15 cellular contexts compared by ENCODE assay signal in the genomic region with DNA sequence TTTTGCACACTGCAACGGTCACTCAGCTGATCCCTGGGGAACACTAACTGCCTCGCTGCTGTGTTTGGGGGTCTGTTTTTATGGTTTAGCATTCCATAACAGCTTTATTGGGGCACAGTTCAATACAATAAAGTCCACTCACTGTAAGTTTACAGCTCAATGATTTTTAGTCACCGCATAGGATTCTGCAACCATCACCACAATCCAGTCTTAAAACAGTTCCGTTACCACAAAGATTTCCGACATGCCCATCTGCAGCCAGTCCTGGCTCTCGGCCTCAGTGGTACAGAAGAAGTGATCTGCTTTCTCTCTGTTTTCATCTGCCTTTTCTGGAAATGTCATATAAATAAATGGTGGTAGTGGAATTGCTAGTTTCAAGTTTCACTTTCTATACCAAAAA. TPM values are rescaled to one million over a fixed set of nuclear protein-coding genes. Genes with fewer than 3 reads are reported as not detected.
DNase-seq lines count a peak whose midpoint lies in the region; ATAC-seq and TF ChIP-seq lines count a peak whose summit lies in the region.
"Had no signal": no experiment of that assay in that cellular context is flagged by ENCODE, and none has a peak within 500 bp of the region (broad histone marks: within the 10 kb centered on the region; RNA-seq: fewer than 3 reads in every experiment).

No MANE protein-coding gene starts in this region.

- H3K4me3 Mint-ChIP-seq in WTC11 = peak overlapping the region; percentile 84

- H3K4me1 ChIP-seq in iPS-20b (ENCODE audit: insufficient read depth, low read length) = no peaks in the 10 kb centered on the region

- ATAC-seq in WTC11 (no peak), GM18861 (IDR thresholded peaks at IDR 0.05; ENCODE audit: unreplicated experiment) (no peak), GM19351 (IDR thresholded peaks at IDR 0.05; ENCODE audit: unreplicated experiment) (no peak)
- ATAC-seq: gastroesophageal sphincter had no signal

- no peak overlapping the region for H3K9ac ChIP-seq in iPS-20b (ENCODE audit: low read depth, low read length)

- DNase-seq in AG08395 (ENCODE audit: low spot score) (peak; percentile 33), EH (ENCODE audit: low read depth) (peak; percentile 64), WTC11 (ENCODE audit: low spot score) (no peak), NCI-H1092 (lab: John Stamatoyannopoulos, UW) (no peak), epidermal melanocyte (ENCODE audit: insufficient read length, low spot score) (no peak)
- DNase-seq: activated T-cell treated with anti-CD3 and anti-CD28 coated beads, Interleukin-2, amount 50 U/mL, for 1 hour; COR-L47; cortex of kidney; left ventricle myocardium inferior; NCI-H2081 had no signal

- H3K9me3 Mint-ChIP-seq in WTC11 = no peaks in the 10 kb centered on the region

- peak overlapping the region; percentile 86; the same call in 1 of the 2 replicates for H3K4me3 ChIP-seq in iPS-20b (ENCODE audit: low read length)
- H3K4me3 ChIP-seq: gastroesophageal sphincter, left ventricle myocardium inferior had no signal

- H3K27me3 ChIP-seq in iPS-20b (ENCODE audit: insufficient read depth, low read length) = peaks cover 67% of the 10 kb centered on the region

- H3K4me1 Mint-ChIP-seq in WTC11 = peaks cover 25% of the 10 kb centered on the region

- no peaks in the 10 kb centered on the region for H3K36me3 Mint-ChIP-seq in WTC11

- no peak overlapping the region for H3K27ac ChIP-seq in iPS-20b (ENCODE audit: low read length)
- H3K27ac ChIP-seq: gastroesophageal sphincter, left ventricle myocardium inferior had no signal

- no peak for TF ChIP-seq CTCF in WTC11 (IDR thresholded peaks at IDR 0.05)

- no peaks in the 10 kb centered on the region for H3K9me3 ChIP-seq in iPS-20b (ENCODE audit: insufficient read depth, low read depth, low read length)
- H3K9me3 ChIP-seq: left ventricle myocardium inferior had no signal

- H3K27ac Mint-ChIP-seq in WTC11 = no peak overlapping the region

- peaks cover 66% of the 10 kb centered on the region for H3K27me3 Mint-ChIP-seq in WTC11 (ENCODE audit: low read depth)

- H3K36me3 ChIP-seq in iPS-20b (ENCODE audit: insufficient read depth, low read depth, low read length) = no peaks in the 10 kb centered on the region
- H3K36me3 ChIP-seq: gastroesophageal sphincter, left ventricle myocardium inferior had no signal

- CTCF ChIA-PET in WTC11 (lab: Charles Lee) = interaction anchor here (0.7 to 5.6 kb wide), 4 partner anchors 14 to 387 kb away, joined by 3 to 44 read pairs (median 4); no protein-coding TSS in a partner anchor

- POLR2A ChIA-PET in WTC11 (lab: Charles Lee) = no interaction called here

TF ChIP-seq in WTC11, 78 proteins besides CTCF, POLR2A, EP300 and RAD21:
- TF ChIP-seq OVOL2 (CRISPR knock-in tag; IDR thresholded peaks at IDR 0.05; ENCODE audit: borderline replicate concordance) (no peak), GRHL2 (CRISPR knock-in tag; IDR thresholded peaks at IDR 0.05; ENCODE audit: insufficient replicate concordance, severe bottlenecking) (no peak), NR3C1 (CRISPR knock-in tag; conservative IDR thresholded peaks at IDR 0.05; ENCODE audit: low read depth) (no peak), ELF4 (CRISPR knock-in tag; IDR thresholded peaks at IDR 0.05; ENCODE audit: low read depth) (no peak), CBFB (CRISPR knock-in tag; IDR thresholded peaks at IDR 0.05; ENCODE audit: low read depth) (no peak), TEAD4 (CRISPR knock-in tag; IDR thresholded peaks at IDR 0.05) (no peak)
- TF ChIP-seq, protein P1, sequence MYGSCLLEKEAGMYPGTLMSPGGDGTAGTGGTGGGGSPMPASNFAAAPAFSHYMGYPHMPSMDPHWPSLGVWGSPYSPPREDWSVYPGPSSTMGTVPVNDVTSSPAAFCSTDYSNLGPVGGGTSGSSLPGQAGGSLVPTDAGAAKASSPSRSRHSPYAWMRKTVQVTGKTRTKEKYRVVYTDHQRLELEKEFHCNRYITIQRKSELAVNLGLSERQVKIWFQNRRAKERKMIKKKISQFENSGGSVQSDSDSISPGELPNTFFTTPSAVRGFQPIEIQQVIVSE (CRISPR knock-in tag; IDR thresholded peaks at IDR 0.05; ENCODE audit: borderline replicate concordance) = no peak

RNA-seq across cellular contexts. Expression of a gene that starts 23.6 kb away (rescaled TPM):
- total RNA-seq in WTC11 (2021) = not detected in 3 replicates
- total RNA-seq: left ventricle myocardium inferior, omental fat pad had no signal

RNA-seq across cellular contexts. Expression of a gene that starts 34.0 kb away (rescaled TPM):
- total RNA-seq in WTC11 (2021) = 0.64 to 1.4 TPM (median 0.98 TPM) in 3 replicates

RNA-seq across cellular contexts. Expression of a gene that starts 40.0 kb away (rescaled TPM):
- not detected in 3 replicates for total RNA-seq in WTC11 (2021)
- total RNA-seq: left ventricle myocardium inferior, omental fat pad had no signal

RNA-seq across cellular contexts. Expression of a gene that starts 52.1 kb away (rescaled TPM):
- 31.9 to 33.5 TPM (median 32.2 TPM) in 3 replicates for total RNA-seq in WTC11 (2021)

Comparison
In these comparisons a context has a peak if more than half of its experiments do, and no peak if none do; other contexts are left out.
1. DNase-seq: peak in AG08395 (single experiment) and EH (single experiment); none in WTC11 (single experiment), NCI-H1092 (single experiment) and epidermal melanocyte (single experiment).